In genomic region chr9:19408316-19408692, GRCh38 we compare ENCODE assay signal across 8 cellular contexts. TPM values are rescaled to one million over a fixed set of nuclear protein-coding genes. Genes with fewer than 3 reads are reported as not detected.
DNase-seq lines count a peak whose midpoint lies in the region; ATAC-seq and TF ChIP-seq lines count a peak whose summit lies in the region.

No MANE protein-coding gene starts in this region.

- POLR2A ChIA-PET in CD8-positive, alpha-beta memory T cell (lab: Charles Lee), result interaction anchor here (1.2 kb wide), 1 partner anchor 28 kb away, joined by 9 read pairs; the partner anchor contains the start of gene RPS6
- POLR2A ChIA-PET in RWPE1 (lab: Yijun Ruan, JAX; ENCODE audit: low non-redundant PET), result no interaction called here

- peak overlapping the region; percentile 85 for H3K4me3 ChIP-seq in CD8-positive, alpha-beta memory T cell (ENCODE audit: low read length)
- H3K4me3 ChIP-seq in GM23338, result peak overlapping the region; percentile 93
- H3K4me3 ChIP-seq in effector memory CD4-positive, alpha-beta T cell (ENCODE audit: insufficient read depth, low read depth, low read length, poor library complexity, severe bottlenecking), result peak overlapping the region; percentile 85

- peak overlapping the region; percentile 86 to 96 (median 93) for H3K4me3 Mint-ChIP-seq in CD8-positive, alpha-beta memory T cell
- H3K4me3 Mint-ChIP-seq in GM23338, result peak overlapping the region; percentile 94

- H3K36me3 Mint-ChIP-seq in CD8-positive, alpha-beta memory T cell, result peaks cover 0 to 8% (median 6%) of the 10 kb centered on the region in 3 donors
- peaks cover 7% of the 10 kb centered on the region; the same call in 2 of the 3 replicates for H3K36me3 Mint-ChIP-seq in GM23338 (ENCODE audit: low read depth)

- H3K27ac Mint-ChIP-seq in CD8-positive, alpha-beta memory T cell, result peak overlapping the region in 5 of 8 donors; percentile 40 to 70 (median 60)
- no peak overlapping the region for H3K27ac Mint-ChIP-seq in GM23338

- peak overlapping the region; percentile 99 for H2AFZ ChIP-seq in GM23338

- peak overlapping the region; percentile 46 for H3K27ac ChIP-seq in CD8-positive, alpha-beta memory T cell (ENCODE audit: low read depth, low read length)
- H3K27ac ChIP-seq in GM23338 (ENCODE audit: low read depth) (no peak overlapping the region), RWPE1 (peak overlapping the region; percentile 78)
- no peak overlapping the region for H3K27ac ChIP-seq in effector memory CD4-positive, alpha-beta T cell (ENCODE audit: insufficient read depth, low read length, poor library complexity, severe bottlenecking)

- CTCF ChIA-PET in CD8-positive, alpha-beta memory T cell (lab: Charles Lee), result no interaction called here
- CTCF ChIA-PET in RWPE1 (lab: Yijun Ruan, JAX), result interaction anchor here (0.5 kb wide), 1 partner anchor 336 kb away, joined by 9 read pairs; no protein-coding TSS in a partner anchor

- peaks cover 20% of the 10 kb centered on the region for H3K4me1 ChIP-seq in CD8-positive, alpha-beta memory T cell (ENCODE audit: insufficient read depth, low read length)
- peaks cover 14% of the 10 kb centered on the region for H3K4me1 ChIP-seq in GM23338 (ENCODE audit: insufficient read depth)
- no peaks in the 10 kb centered on the region for H3K4me1 ChIP-seq in effector memory CD4-positive, alpha-beta T cell (ENCODE audit: control insufficient read depth, insufficient read depth, low read length, poor library complexity, severe bottlenecking)

- peaks cover 9 to 21% (median 21%) of the 10 kb centered on the region in 3 donors for H3K4me1 Mint-ChIP-seq in CD8-positive, alpha-beta memory T cell
- H3K4me1 Mint-ChIP-seq in GM23338, result peaks cover 14% of the 10 kb centered on the region

- no peaks in the 10 kb centered on the region for H3K9me3 ChIP-seq in CD8-positive, alpha-beta memory T cell (ENCODE audit: low read length)
- H3K9me3 ChIP-seq in effector memory CD4-positive, alpha-beta T cell (ENCODE audit: control insufficient read depth, low read length), result no peaks in the 10 kb centered on the region

- TF ChIP-seq CTCF in GM23338 (conservative IDR thresholded peaks at IDR 0.05; ENCODE audit: low read depth in 2 of 2) (no peak), RWPE1 (conservative IDR thresholded peaks at IDR 0.05; ENCODE audit: low read depth) (no peak)

- no peaks in the 10 kb centered on the region for H3K36me3 ChIP-seq in CD8-positive, alpha-beta memory T cell (ENCODE audit: insufficient read depth, low read length)
- peaks cover 4% of the 10 kb centered on the region for H3K36me3 ChIP-seq in GM23338 (ENCODE audit: insufficient read depth)
- no peaks in the 10 kb centered on the region for H3K36me3 ChIP-seq in effector memory CD4-positive, alpha-beta T cell (ENCODE audit: control insufficient read depth, insufficient read depth, low read length)

- no peaks in the 10 kb centered on the region; the same call in 1 of the 2 replicates for H3F3A ChIP-seq in GM23338 (replicated peaks; ENCODE audit: low read depth)

- no peaks in the 10 kb centered on the region for H4K20me1 ChIP-seq in GM23338 (replicated peaks; ENCODE audit: insufficient read depth)

- H3K9me2 ChIP-seq in GM23338 (ENCODE audit: insufficient read depth), result no peaks in the 10 kb centered on the region

- H3K27me3 ChIP-seq in CD8-positive, alpha-beta memory T cell (ENCODE audit: insufficient read depth, low read length, poor library complexity, severe bottlenecking), result no peaks in the 10 kb centered on the region
- peaks cover 6% of the 10 kb centered on the region for H3K27me3 ChIP-seq in GM23338 (ENCODE audit: insufficient read depth)
- no peaks in the 10 kb centered on the region for H3K27me3 ChIP-seq in effector memory CD4-positive, alpha-beta T cell (replicated peaks; ENCODE audit: control insufficient read depth, insufficient read depth, low read length, poor library complexity, severe bottlenecking)

- H3K27me3 Mint-ChIP-seq in CD8-positive, alpha-beta memory T cell, result no peaks in the 10 kb centered on the region
- peaks cover 19% of the 10 kb centered on the region for H3K27me3 Mint-ChIP-seq in GM23338 (ENCODE audit: insufficient read depth, low read depth, poor library complexity)

- peaks cover 0 to 3% (median 0%) of the 10 kb centered on the region in 5 donors for H3K9me3 Mint-ChIP-seq in CD8-positive, alpha-beta memory T cell
- peaks cover 7% of the 10 kb centered on the region for H3K9me3 Mint-ChIP-seq in GM23338

- H3K79me2 ChIP-seq in GM23338 (replicated peaks; ENCODE audit: insufficient read depth), result peaks cover 34% of the 10 kb centered on the region

- peak; percentile 15 for ATAC-seq in GM23338

- H3K4me2 ChIP-seq in GM23338, result peak overlapping the region; percentile 79

- DNase-seq in CD8-positive, alpha-beta memory T cell, result peak in 4 of 5 donors; percentile 2 to 51 (median 10)
- DNase-seq in GM23338 (ENCODE audit: low spot score) (peak; percentile 37), RWPE1 (ENCODE audit: low spot score) (no peak), myocyte (ENCODE audit: low read depth) (peak; percentile 64), HT-29 (ENCODE audit: low spot score) (no peak), NCI-H2227 (lab: John Stamatoyannopoulos, UW; ENCODE audit: unreplicated experiment) (no peak), NCI-H510A treated with DMSO at 0.1 percent for 48 hours (lab: John Stamatoyannopoulos, UW) (no peak)
- DNase-seq in effector memory CD4-positive, alpha-beta T cell, result no peak

TF ChIP-seq in GM23338, 12 proteins besides CTCF, POLR2A, EP300 and RAD21 (continues in another document):
- TF ChIP-seq ZNF331 (CRISPR knock-in tag; IDR thresholded peaks at IDR 0.05; ENCODE audit: low read depth) (no peak), EZH2 (IDR thresholded peaks at IDR 0.05; ENCODE audit: low read depth, unreplicated experiment) (no peak), NANOG (IDR thresholded peaks at IDR 0.05; ENCODE audit: borderline replicate concordance) (no peak), ZNF114 (CRISPR knock-in tag; IDR thresholded peaks at IDR 0.05) (no peak), REST (IDR thresholded peaks at IDR 0.05; ENCODE audit: unreplicated experiment) (no peak), POLR2AphosphoS5 (IDR thresholded peaks at IDR 0.05; ENCODE audit: low read depth) (no peak)

RNA-seq across cellular contexts. Expression of gene ACER2, which starts 0.5 kb away (rescaled TPM):
- 1 to 10 TPM; 2.7 to 3.0 TPM for total RNA-seq in CD8-positive, alpha-beta memory T cell
- polyA plus RNA-seq in CD8-positive, alpha-beta memory T cell, result 0.38 TPM
- 11.6 and 14.6 TPM in 2 replicates for total RNA-seq in GM23338 (2014; rRNA removed; shearing (Covaris generic))
- polyA plus RNA-seq in GM23338 (2016; fragmentation: Nextera tagmentation; extraction: Ambion mirVana), result 0.87 and 1.3 TPM in 2 replicates
- total RNA-seq in myocyte, result 1.3 and 1.8 TPM in 2 replicates
- 1.5 TPM for polyA plus RNA-seq in myocyte (2012)
- total RNA-seq in HT-29 (2014; rRNA removed; shearing (Covaris generic)), result 1.9 and 3.0 TPM in 2 replicates

RNA-seq across cellular contexts. Expression of gene RPS6, which starts 28.3 kb away (rescaled TPM):
- total RNA-seq in CD8-positive, alpha-beta memory T cell, result 1,000 to 10,000 TPM; 3,093 to 3,096 TPM
- 2,743 TPM for polyA plus RNA-seq in CD8-positive, alpha-beta memory T cell
- 1,381 and 1,563 TPM in 2 replicates for total RNA-seq in GM23338 (2014; rRNA removed; shearing (Covaris generic))
- polyA plus RNA-seq in GM23338 (2016; fragmentation: Nextera tagmentation; extraction: Ambion mirVana), result 2,733 and 2,894 TPM in 2 replicates
- 758 and 824 TPM in 2 replicates for total RNA-seq in myocyte
- 1,014 TPM for polyA plus RNA-seq in myocyte (2012)
- total RNA-seq in HT-29 (2014; rRNA removed; shearing (Covaris generic)), result 1,425 and 1,723 TPM in 2 replicates

Comparison
In these comparisons a context has a peak if more than half of its experiments do, and no peak if none do; other contexts are left out.
1. DNase-seq: peak in CD8-positive, alpha-beta memory T cell (4 of 5), GM23338 (single experiment) and myocyte (single experiment); none in RWPE1 (single experiment), effector memory CD4-positive, alpha-beta T cell (0 of 3), HT-29 (single experiment), NCI-H2227 (single experiment) and NCI-H510A treated with DMSO at 0.1 percent for 48 hours (single experiment).
2. H3K27ac ChIP-seq: peak in CD8-positive, alpha-beta memory T cell (single experiment) and RWPE1 (single experiment); none in GM23338 (single experiment) and effector memory CD4-positive, alpha-beta T cell (single experiment).
3. Peak in every context shown above with its lines, with median percentiles within 50 percentile points of each other: H3K4me3 ChIP-seq.